Comparison of ENCODE assay signal across 2 cellular contexts in genomic region chr5:115541586-115541985, GRCh38.
TF ChIP-seq lines count a peak whose summit lies in the region.

No MANE protein-coding gene starts in this region.

TF ChIP-seq in SK-N-SH, 30 proteins besides CTCF, POLR2A, EP300 and RAD21 (continued from another document):
- TF ChIP-seq PBX3 (IDR thresholded peaks at IDR 0.05) (no peak), TEAD4 (IDR thresholded peaks at IDR 0.05; ENCODE audit: borderline replicate concordance, insufficient read depth) (no peak), FOXM1 (IDR thresholded peaks at IDR 0.05; ENCODE audit: low read depth) (no peak)
TF ChIP-seq in SK-N-SH: peak in this region for 0.

TF ChIP-seq in SK-N-SH treated with all-trans-retinoic acid at 6 μM for 48 hours, 23 proteins besides CTCF, POLR2A, EP300 and RAD21 (continued from another document):
- TF ChIP-seq BACH2 (CRISPR knock-in tag; IDR thresholded peaks at IDR 0.05; ENCODE audit: borderline replicate concordance) (no peak), CSRNP3 (CRISPR knock-in tag; IDR thresholded peaks at IDR 0.05) (no peak), TOX (CRISPR knock-in tag; IDR thresholded peaks at IDR 0.05; ENCODE audit: borderline replicate concordance) (no peak), ISL1 (CRISPR knock-in tag; IDR thresholded peaks at IDR 0.05) (no peak), TCF4 (CRISPR knock-in tag; IDR thresholded peaks at IDR 0.05; ENCODE audit: borderline replicate concordance) (no peak), SNAI2 (CRISPR knock-in tag; IDR thresholded peaks at IDR 0.05) (no peak), ZNF565 (CRISPR knock-in tag; conservative IDR thresholded peaks at IDR 0.05; ENCODE audit: low read depth) (no peak), ZC3H10 (CRISPR knock-in tag; IDR thresholded peaks at IDR 0.05) (no peak), OSR1 (CRISPR knock-in tag; IDR thresholded peaks at IDR 0.05) (no peak), CREB5 (CRISPR knock-in tag; IDR thresholded peaks at IDR 0.05; ENCODE audit: low read depth) (no peak), ARNTL (CRISPR knock-in tag; IDR thresholded peaks at IDR 0.05; ENCODE audit: borderline replicate concordance, low read depth) (no peak), ZFP3 (CRISPR knock-in tag; IDR thresholded peaks at IDR 0.05) (no peak), ZFP30 (CRISPR knock-in tag; IDR thresholded peaks at IDR 0.05) (no peak), RARB (CRISPR knock-in tag; IDR thresholded peaks at IDR 0.05) (no peak), GLIS3 (CRISPR knock-in tag; IDR thresholded peaks at IDR 0.05) (no peak), CSDC2 (CRISPR knock-in tag; IDR thresholded peaks at IDR 0.05) (no peak), POU6F1 (CRISPR knock-in tag; IDR thresholded peaks at IDR 0.05; ENCODE audit: borderline replicate concordance, low read depth) (no peak), ZNF8 (CRISPR knock-in tag; IDR thresholded peaks at IDR 0.05) (no peak)
TF ChIP-seq in SK-N-SH treated with all-trans-retinoic acid at 6 μM for 48 hours: peak in this region for 0.
